ENCODE assay signal across 8 cellular contexts in genomic region chr15:66369773-66370651, GRCh38. TPM values are rescaled to one million over a fixed set of nuclear protein-coding genes. Genes with fewer than 3 reads are reported as not detected.
A peak's percentile ranks its signal among the peaks of the same experiment; 100 is the strongest.
DNase-seq lines count a peak whose midpoint lies in the region; ATAC-seq and TF ChIP-seq lines count a peak whose summit lies in the region.

No MANE protein-coding gene starts in this region.

- no peak overlapping the region for H3K14ac ChIP-seq in H9 (ENCODE audit: insufficient read depth, low read length)

- H3K18ac ChIP-seq in H9 (ENCODE audit: insufficient read length, low read depth, low read length): no peak overlapping the region

- H3K36me3 Mint-ChIP-seq in H9 (ENCODE audit: insufficient read depth in 1 of 3, low read depth in 3 of 3) (no peaks in the 10 kb centered on the region; a peak in 1 of 7 replicates), natural killer cell (no peaks in the 10 kb centered on the region)

- no peak for TF ChIP-seq CTCF in H9 (conservative IDR thresholded peaks at IDR 0.05)
- TF ChIP-seq CTCF in natural killer cell (IDR thresholded peaks at IDR 0.05): no peak

- no peaks in the 10 kb centered on the region for H3K27me3 ChIP-seq in BLaER1
- H3K27me3 ChIP-seq in H9 (ENCODE audit: insufficient read depth, low read length): no peaks in the 10 kb centered on the region

- H3K27ac ChIP-seq in BLaER1: peak overlapping the region; percentile 78
- no peak overlapping the region for H3K27ac ChIP-seq in H9 (ENCODE audit: insufficient read length, low read depth, low read length)

- peak overlapping the region; percentile 79 for H3K4me2 ChIP-seq in BLaER1
- H3K4me2 ChIP-seq in H9 (ENCODE audit: insufficient read depth, insufficient read length, low read length): no peak overlapping the region

- H2BK120ac ChIP-seq in H9 (ENCODE audit: low read depth, low read length, poor library complexity, severe bottlenecking): no peak overlapping the region

- H4K91ac ChIP-seq in H9 (ENCODE audit: insufficient read length, low read depth, low read length): no peak overlapping the region

- H3K36me3 ChIP-seq in BLaER1: no peaks in the 10 kb centered on the region

- intact Hi-C loops in natural killer cell (cut with micrococcal nuclease): no loop called here

- H4K20me1 ChIP-seq in BLaER1: no peaks in the 10 kb centered on the region
- H4K20me1 ChIP-seq in H9 (ENCODE audit: control insufficient read depth, insufficient read depth, insufficient read length): no peaks in the 10 kb centered on the region

- H3K23ac ChIP-seq in H9 (ENCODE audit: insufficient read length, low read depth, low read length): no peak overlapping the region

- H3K27ac Mint-ChIP-seq in H9 (peak overlapping the region; percentile 84 to 88 (median 86); a peak in 5 of 7 replicates), natural killer cell (peak overlapping the region; percentile 83 to 86)

- H3K4me1 ChIP-seq in BLaER1 (peaks cover 24% of the 10 kb centered on the region), H9 (ENCODE audit: insufficient read depth, low read length) (no peaks in the 10 kb centered on the region; the same call in 1 of the 2 replicates)

- no peak overlapping the region for H2AK5ac ChIP-seq in H9 (ENCODE audit: insufficient read length, low read length)

- H2BK5ac ChIP-seq in H9 (ENCODE audit: insufficient read length, low read length): no peak overlapping the region

- H3T11ph ChIP-seq in H9 (ENCODE audit: low read length): no peak overlapping the region

- no peak overlapping the region for H2BK12ac ChIP-seq in H9 (ENCODE audit: insufficient read length, low read depth, low read length)

- H3K9me3 ChIP-seq in BLaER1 (peaks cover 18% of the 10 kb centered on the region), H9 (ENCODE audit: control insufficient read depth, low read depth, low read length) (no peaks in the 10 kb centered on the region)

- peaks cover 7 to 12% of the 10 kb centered on the region in 2 experiments for H3K4me1 Mint-ChIP-seq in H9
- H3K4me1 Mint-ChIP-seq in natural killer cell: peaks cover 13 to 16% of the 10 kb centered on the region in 2 donors

- H3K23me2 ChIP-seq in H9 (ENCODE audit: insufficient read length, low read depth, low read length, poor library complexity, severe bottlenecking): no peaks in the 10 kb centered on the region

- DNase-seq in H9 (no peak), SW480 (ENCODE audit: low spot score) (peak; percentile 67), epidermal melanocyte (ENCODE audit: insufficient read length, low spot score) (peak; percentile 48), natural killer cell (no peak), NCI-H446 (lab: John Stamatoyannopoulos, UW) (no peak), HK-2 (ENCODE audit: unreplicated experiment) (no peak)

- no peaks in the 10 kb centered on the region for H3K79me2 ChIP-seq in H9 (ENCODE audit: insufficient read depth, low read length)

- H3K27me3 Mint-ChIP-seq in H9 (ENCODE audit: low read depth) (no peaks in the 10 kb centered on the region), natural killer cell (ENCODE audit: low read depth in 2 of 2) (no peaks in the 10 kb centered on the region)

- H2BK20ac ChIP-seq in H9 (ENCODE audit: low read depth, low read length, poor library complexity, severe bottlenecking): no peak overlapping the region

- H4K5ac ChIP-seq in H9 (ENCODE audit: insufficient read length, low read depth, low read length): no peak overlapping the region

- H3K4me3 Mint-ChIP-seq in H9: no peak overlapping the region
- H3K4me3 Mint-ChIP-seq in natural killer cell: peak overlapping the region; percentile 83

- no peak overlapping the region for H4K8ac ChIP-seq in H9 (replicated peaks; ENCODE audit: insufficient read length, low read depth, low read length)

- no peaks in the 10 kb centered on the region for H3K79me1 ChIP-seq in H9 (ENCODE audit: insufficient read depth, low read depth, low read length, poor library complexity, severe bottlenecking)

- peak; percentile 58 to 65 (median 64) for ATAC-seq in natural killer cell
- ATAC-seq in HG02840 (IDR thresholded peaks at IDR 0.05; ENCODE audit: low FRiP score, unreplicated experiment): no peak

- H3K9me3 Mint-ChIP-seq in H9 (peaks cover 3 to 8% of the 10 kb centered on the region in 2 experiments; a peak in 4 of 5 replicates), natural killer cell (no peaks in the 10 kb centered on the region)

- no peak overlapping the region for H2AFZ ChIP-seq in H9 (ENCODE audit: low read length)

- H3K4me3 ChIP-seq in BLaER1: peak overlapping the region; percentile 41; the same call in 1 of the 2 replicates

- H3K4ac ChIP-seq in H9 (ENCODE audit: low read depth, low read length): no peak overlapping the region

- WGBS in H9 (ENCODE audit: extremely low coverage, insufficient read length, low lambda C conversion rate): no CpG with 5 or more reads among the region's 12 CpGs

- no peak overlapping the region for H3K56ac ChIP-seq in H9 (ENCODE audit: insufficient read length, low read depth, low read length)

- no peak overlapping the region for H2BK15ac ChIP-seq in H9 (ENCODE audit: low read depth, low read length)

- peak overlapping the region; percentile 66 for H3K9ac ChIP-seq in BLaER1
- H3K9ac ChIP-seq in H9 (ENCODE audit: extremely low read depth, insufficient read length, low read length): no peak overlapping the region

RNA-seq across cellular contexts. Expression of gene TIPIN, which starts 13.5 kb away (rescaled TPM):
- total RNA-seq in H9 (2021) (26.9 and 28.3 TPM in 2 replicates), natural killer cell (1 to 10 TPM; 2.6 to 5.5 (median 5.3) TPM)

RNA-seq across cellular contexts. Expression of gene MAP2K1, which starts 16.7 kb away (rescaled TPM):
- total RNA-seq in H9 (2021) (50.4 and 50.8 TPM in 2 replicates), natural killer cell (10 to 100 TPM; 45.5 to 49.2 (median 48.9) TPM)

Comparison
In these comparisons a context has a peak if more than half of its experiments do, and no peak if none do; other contexts are left out.
1. DNase-seq: peak in SW480 (single experiment) and epidermal melanocyte (single experiment); none in H9 (single experiment), natural killer cell (single experiment), NCI-H446 (0 of 2) and HK-2 (single experiment).